Comparison of ENCODE assay signal across 1 cellular context in the genomic region with DNA sequence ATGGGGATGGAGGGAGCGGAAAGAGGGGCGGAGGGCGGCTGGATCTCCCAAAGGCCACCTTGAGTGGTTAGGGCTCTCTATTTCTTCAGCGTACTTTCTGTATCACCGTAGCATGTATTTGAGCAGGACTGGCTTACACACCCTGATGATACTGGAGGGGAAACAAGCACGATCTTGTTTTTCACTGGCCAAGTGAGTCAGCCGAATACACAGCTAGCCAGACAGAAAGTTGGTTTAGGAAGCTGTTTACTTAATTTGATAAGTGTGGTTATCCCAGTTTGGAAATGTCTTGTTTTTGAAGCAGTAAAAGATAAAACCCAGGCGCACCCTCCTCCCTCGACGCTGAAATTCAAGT.
TF ChIP-seq lines count a peak whose summit lies in the region.

No MANE protein-coding gene starts in this region.

TF ChIP-seq in GM12878, 131 proteins besides CTCF, POLR2A, EP300 and RAD21:
- TF ChIP-seq JUND (IDR thresholded peaks at IDR 0.05; ENCODE audit: low read depth, low read length) (no peak), ZNF384 (IDR thresholded peaks at IDR 0.05; ENCODE audit: borderline replicate concordance, low read depth, low read length) (0 out of 2 replicates have a peak, but pooled peaks have one; percentile 5), KAT2A (conservative IDR thresholded peaks at IDR 0.05; ENCODE audit: control insufficient read depth, low read depth, low read length) (no peak), KDM1A (IDR thresholded peaks at IDR 0.05; ENCODE audit: borderline replicate concordance) (no peak)
